Comparison of ENCODE assay signal across 12 cellular contexts in genomic region chr12:75889214-75889613, GRCh38.
DNase-seq lines count a peak whose midpoint lies in the region; ATAC-seq lines count a peak whose summit lies in the region.
"Had no signal": no experiment of that assay in that cellular context is flagged by ENCODE, and none has a peak within 500 bp of the region (broad histone marks: within the 10 kb centered on the region; RNA-seq: fewer than 3 reads in every experiment).

No MANE protein-coding gene starts in this region.

- peak overlapping the region; percentile 9 for H4K8ac ChIP-seq in trophoblast cell (ENCODE audit: low read depth, low read length)

- H2BK12ac ChIP-seq in trophoblast cell (ENCODE audit: low read length) = no peak overlapping the region

- no peak overlapping the region for H3K23ac ChIP-seq in trophoblast cell (ENCODE audit: low read length)

- no peaks in the 10 kb centered on the region for H3K79me1 ChIP-seq in trophoblast cell (ENCODE audit: low read length)

- no peak overlapping the region for H4K12ac ChIP-seq in trophoblast cell (ENCODE audit: low read depth, low read length)

- no peak overlapping the region for H2BK5ac ChIP-seq in trophoblast cell (ENCODE audit: low read depth, low read length, poor library complexity)

- no CpG with 5 or more reads among the region's 8 CpGs for WGBS in trophoblast cell (ENCODE audit: extremely low coverage, insufficient coverage, insufficient read length)

- H2AK5ac ChIP-seq in trophoblast cell (ENCODE audit: low read length) = no peak overlapping the region

- H3K27me3 ChIP-seq in HAP-1 (ENCODE audit: low read depth) (no peaks in the 10 kb centered on the region), iPS-18a (ENCODE audit: control insufficient read depth, insufficient read depth, low read length) (no peaks in the 10 kb centered on the region), trophoblast cell (ENCODE audit: insufficient read depth, low read length) (no peaks in the 10 kb centered on the region)
- H3K27me3 ChIP-seq: BLaER1 treated with 17β-estradiol and CSF1 and Interleukin-3, amounts not matched to agents 10 nM and 100 nM had no signal

- peak overlapping the region; percentile 41 for H3K9ac ChIP-seq in iPS-18a (ENCODE audit: low read length)
- no peak overlapping the region for H3K9ac ChIP-seq in trophoblast cell (ENCODE audit: low read length)
- H3K9ac ChIP-seq: BLaER1 treated with 17β-estradiol and CSF1 and Interleukin-3, amounts not matched to agents 10 nM and 100 nM had no signal

- no peak overlapping the region for H3K14ac ChIP-seq in trophoblast cell (ENCODE audit: low read length)

- H3K4me1 ChIP-seq in HAP-1 (peaks cover 24% of the 10 kb centered on the region), iPS-18a (ENCODE audit: control insufficient read depth, low read depth, low read length) (peaks cover 20% of the 10 kb centered on the region), trophoblast cell (ENCODE audit: control insufficient read depth in 1 of 2, insufficient read depth in 2 of 2, low read length in 2 of 2) (peaks cover 3 to 4% of the 10 kb centered on the region in 2 experiments)

- H3K27ac ChIP-seq in iPS-18a (ENCODE audit: low read length) (no peak overlapping the region), trophoblast cell (ENCODE audit: low read depth, low read length) (no peak overlapping the region)
- H3K27ac ChIP-seq: BLaER1 treated with 17β-estradiol and CSF1 and Interleukin-3, amounts not matched to agents 10 nM and 100 nM had no signal

- H3K36me3 ChIP-seq in HAP-1 (replicated peaks) (no peaks in the 10 kb centered on the region), iPS-18a (ENCODE audit: control insufficient read depth, low read depth, low read length) (no peaks in the 10 kb centered on the region), trophoblast cell (ENCODE audit: control insufficient read depth in 1 of 2, insufficient read depth in 2 of 2, low read length in 2 of 2) (no peaks in the 10 kb centered on the region)
- H3K36me3 ChIP-seq: BLaER1 treated with 17β-estradiol and CSF1 and Interleukin-3, amounts not matched to agents 10 nM and 100 nM had no signal

- H3K18ac ChIP-seq in trophoblast cell (ENCODE audit: low read length) = no peak overlapping the region

- H3K79me2 ChIP-seq in trophoblast cell (ENCODE audit: control insufficient read depth, insufficient read depth, low read length, poor library complexity) = no peaks in the 10 kb centered on the region

- intact Hi-C loops in posterior vena cava (cut with DNase I) = no loop called here

- peak; percentile 66 to 83 for DNase-seq in HAP-1 (ENCODE audit: low spot score in 2 of 2)
- peak; percentile 30 for DNase-seq in astrocyte of the hippocampus (ENCODE audit: low read depth, low spot score)
- DNase-seq in trophoblast cell = no peak
- no peak for DNase-seq in posterior vena cava (ENCODE audit: low spot score)
- DNase-seq in AG20443 (ENCODE audit: low spot score) = no peak
- DNase-seq: activated CD8-positive, alpha-beta T cell treated with anti-CD3 and anti-CD28 coated beads, Interleukin-2, amount 10 ng/mL, durations not matched to agents 7 days and 5 days; activated naive CD4-positive, alpha-beta T cell treated with anti-CD3 and anti-CD28 coated beads, Interleukin-2, amount 10 ng/mL, durations not matched to agents 7 days and 5 days; NCI-H1105 treated with DMSO at 0.1 percent for 48 hours had no signal

- no peak overlapping the region for H3K4me2 ChIP-seq in trophoblast cell (ENCODE audit: low read length)
- H3K4me2 ChIP-seq: BLaER1 treated with 17β-estradiol and CSF1 and Interleukin-3, amounts not matched to agents 10 nM and 100 nM had no signal

- no peak overlapping the region for H2AFZ ChIP-seq in trophoblast cell (ENCODE audit: insufficient read depth, low read length, poor library complexity)

- in situ Hi-C loops in HAP-1 (cut with MboI; ENCODE audit: low sequenced_read_pairs) = no loop called here

- no peak overlapping the region for H2BK120ac ChIP-seq in trophoblast cell (ENCODE audit: insufficient read depth, low read length, poor library complexity)

- ATAC-seq in GM19035 (IDR thresholded peaks at IDR 0.05; ENCODE audit: unreplicated experiment) (no peak), GM21381 (IDR thresholded peaks at IDR 0.05; ENCODE audit: unreplicated experiment) (no peak)
- ATAC-seq: activated CD8-positive, alpha-beta T cell treated with anti-CD3 and anti-CD28 coated beads, Interleukin-2, amount 10 ng/mL, durations not matched to agents 7 days and 5 days had no signal

- H3K4me3 ChIP-seq in HAP-1 = no peak overlapping the region
- no peak overlapping the region for H3K4me3 ChIP-seq in iPS-18a (ENCODE audit: low read length)
- no peak overlapping the region for H3K4me3 ChIP-seq in trophoblast cell (ENCODE audit: low read depth, low read length)
- H3K4me3 ChIP-seq: BLaER1 treated with 17β-estradiol and CSF1 and Interleukin-3, amounts not matched to agents 10 nM and 100 nM had no signal

- H3K4ac ChIP-seq in trophoblast cell (ENCODE audit: low read depth, low read length) = no peak overlapping the region

- no peaks in the 10 kb centered on the region for H3K9me3 ChIP-seq in HAP-1
- H3K9me3 ChIP-seq in iPS-18a (ENCODE audit: control insufficient read depth, low read depth, low read length) = no peaks in the 10 kb centered on the region
- H3K9me3 ChIP-seq in trophoblast cell (ENCODE audit: insufficient read depth, low read depth, low read length) = no peaks in the 10 kb centered on the region
- H3K9me3 ChIP-seq: BLaER1 treated with 17β-estradiol and CSF1 and Interleukin-3, amounts not matched to agents 10 nM and 100 nM had no signal

- no peak overlapping the region for H4K91ac ChIP-seq in trophoblast cell (ENCODE audit: low read depth, low read length)

Comparison
In these comparisons a context has a peak if more than half of its experiments do, and no peak if none do; other contexts are left out.
1. DNase-seq: peak in HAP-1 (2 of 2) and astrocyte of the hippocampus (single experiment); none in trophoblast cell (0 of 2), posterior vena cava (single experiment) and AG20443 (single experiment).